Comparison of ENCODE assay signal across 28 cellular contexts in genomic region chr1:114479134-114479533, GRCh38. TPM values are rescaled to one million over a fixed set of nuclear protein-coding genes. Genes with fewer than 3 reads are reported as not detected.
DNase-seq lines count a peak whose midpoint lies in the region; ATAC-seq and FAIRE-seq lines count a peak whose summit lies in the region.
"Had no signal": no experiment of that assay in that cellular context is flagged by ENCODE, and none has a peak within 500 bp of the region (broad histone marks: within the 10 kb centered on the region; RNA-seq: fewer than 3 reads in every experiment).

No MANE protein-coding gene starts in this region.

- H3K27ac Mint-ChIP-seq in activated naive CD4-positive, alpha-beta T cell treated with anti-CD3 and anti-CD28 coated beads, Interleukin-2, amount 50 U/mL, for 24 hours: no peak overlapping the region
- no peak overlapping the region for H3K27ac Mint-ChIP-seq in activated naive CD4-positive, alpha-beta T cell treated with anti-CD3 and anti-CD28 coated beads, Interleukin-2, amount 10 ng/mL, durations not matched to agents 7 days and 5 days
- H3K27ac Mint-ChIP-seq in central memory CD8-positive, alpha-beta T cell (ENCODE audit: low read depth): peak overlapping the region; percentile 21
- H3K27ac Mint-ChIP-seq in naive thymus-derived CD4-positive, alpha-beta T cell: peak overlapping the region in 3 of 9 donors; percentile 34 to 85 (median 36)
- H3K27ac Mint-ChIP-seq: CD8-positive, alpha-beta T cell; GM23338 had no signal

- no peak overlapping the region for H3K27ac ChIP-seq in naive thymus-derived CD4-positive, alpha-beta T cell (ENCODE audit: low read depth, low read length)
- H3K27ac ChIP-seq: BLaER1, SK-N-MC had no signal

- H3K36me3 ChIP-seq in naive thymus-derived CD4-positive, alpha-beta T cell (ENCODE audit: control insufficient read depth in 2 of 3, insufficient read depth in 3 of 3, low read length in 3 of 3): no peaks in the 10 kb centered on the region

- intact Hi-C loops in naive thymus-derived CD4-positive, alpha-beta T cell (cut with micrococcal nuclease): no loop called here

- H3K4me1 Mint-ChIP-seq in activated naive CD4-positive, alpha-beta T cell treated with anti-CD3 and anti-CD28 coated beads, Interleukin-2, amount 50 U/mL, for 24 hours: peaks cover 75% of the 10 kb centered on the region
- peaks cover 37% of the 10 kb centered on the region for H3K4me1 Mint-ChIP-seq in activated naive CD4-positive, alpha-beta T cell treated with anti-CD3 and anti-CD28 coated beads, Interleukin-2, amount 10 ng/mL, durations not matched to agents 7 days and 5 days
- peaks cover 69% of the 10 kb centered on the region for H3K4me1 Mint-ChIP-seq in central memory CD8-positive, alpha-beta T cell
- H3K4me1 Mint-ChIP-seq in naive thymus-derived CD4-positive, alpha-beta T cell: peaks cover 43 to 82% (median 65%) of the 10 kb centered on the region in 7 donors

- no peaks in the 10 kb centered on the region for H3K27me3 Mint-ChIP-seq in activated naive CD4-positive, alpha-beta T cell treated with anti-CD3 and anti-CD28 coated beads, Interleukin-2, amount 50 U/mL, for 24 hours
- no peaks in the 10 kb centered on the region for H3K27me3 Mint-ChIP-seq in activated naive CD4-positive, alpha-beta T cell treated with anti-CD3 and anti-CD28 coated beads, Interleukin-2, amount 10 ng/mL, durations not matched to agents 7 days and 5 days
- H3K27me3 Mint-ChIP-seq in central memory CD8-positive, alpha-beta T cell: no peaks in the 10 kb centered on the region
- no peaks in the 10 kb centered on the region for H3K27me3 Mint-ChIP-seq in naive thymus-derived CD4-positive, alpha-beta T cell

- H3K4me1 ChIP-seq in naive thymus-derived CD4-positive, alpha-beta T cell (ENCODE audit: control insufficient read depth in 2 of 2, insufficient read depth in 2 of 2, low read length in 2 of 2): peaks cover 5 to 12% of the 10 kb centered on the region in 2 donors

- H3K36me3 Mint-ChIP-seq in activated naive CD4-positive, alpha-beta T cell treated with anti-CD3 and anti-CD28 coated beads, Interleukin-2, amount 50 U/mL, for 24 hours: peaks cover 18% of the 10 kb centered on the region
- peaks cover 29% of the 10 kb centered on the region for H3K36me3 Mint-ChIP-seq in activated naive CD4-positive, alpha-beta T cell treated with anti-CD3 and anti-CD28 coated beads, Interleukin-2, amount 10 ng/mL, durations not matched to agents 7 days and 5 days
- H3K36me3 Mint-ChIP-seq in central memory CD8-positive, alpha-beta T cell (ENCODE audit: insufficient read depth): peaks cover 3% of the 10 kb centered on the region
- H3K36me3 Mint-ChIP-seq in naive thymus-derived CD4-positive, alpha-beta T cell: peaks cover 10 to 32% (median 29%) of the 10 kb centered on the region in 5 donors

- POLR2A ChIA-PET in naive thymus-derived CD4-positive, alpha-beta T cell (lab: Charles Lee): no interaction called here

- FAIRE-seq in G401.6 (lab: Jason Lieb, UNC): peak; percentile 15
- no peak for FAIRE-seq in GM19239 (lab: Jason Lieb, UNC)
- FAIRE-seq: GM12892, HTR-8/SVneo, K562, RCC 7860 had no signal

- peaks cover 10% of the 10 kb centered on the region for H3K9me3 Mint-ChIP-seq in activated naive CD4-positive, alpha-beta T cell treated with anti-CD3 and anti-CD28 coated beads, Interleukin-2, amount 50 U/mL, for 24 hours
- H3K9me3 Mint-ChIP-seq in activated naive CD4-positive, alpha-beta T cell treated with anti-CD3 and anti-CD28 coated beads, Interleukin-2, amount 10 ng/mL, durations not matched to agents 7 days and 5 days: peaks cover 8% of the 10 kb centered on the region
- peaks cover 6% of the 10 kb centered on the region for H3K9me3 Mint-ChIP-seq in central memory CD8-positive, alpha-beta T cell
- peaks cover 0 to 23% (median 6%) of the 10 kb centered on the region in 11 donors for H3K9me3 Mint-ChIP-seq in naive thymus-derived CD4-positive, alpha-beta T cell

- H3K27me3 ChIP-seq in naive thymus-derived CD4-positive, alpha-beta T cell (ENCODE audit: control insufficient read depth in 2 of 2, insufficient read depth in 2 of 2, low read length in 2 of 2): no peaks in the 10 kb centered on the region
- H3K27me3 ChIP-seq: BLaER1 had no signal

- no peak overlapping the region for H3K4me3 ChIP-seq in naive thymus-derived CD4-positive, alpha-beta T cell (ENCODE audit: low read length)
- H3K4me3 ChIP-seq: GM23338, K562, SK-N-MC had no signal

- H3K4me3 Mint-ChIP-seq in activated naive CD4-positive, alpha-beta T cell treated with anti-CD3 and anti-CD28 coated beads, Interleukin-2, amount 50 U/mL, for 24 hours: peak overlapping the region; percentile 36
- no peak overlapping the region for H3K4me3 Mint-ChIP-seq in activated naive CD4-positive, alpha-beta T cell treated with anti-CD3 and anti-CD28 coated beads, Interleukin-2, amount 10 ng/mL, durations not matched to agents 7 days and 5 days
- peak overlapping the region; percentile 36 for H3K4me3 Mint-ChIP-seq in central memory CD8-positive, alpha-beta T cell
- H3K4me3 Mint-ChIP-seq in naive thymus-derived CD4-positive, alpha-beta T cell: peak overlapping the region in 6 of 10 donors; percentile 11 to 67 (median 19)
- H3K4me3 Mint-ChIP-seq: CD8-positive, alpha-beta T cell; GM23338 had no signal

- CTCF ChIA-PET in activated naive CD4-positive, alpha-beta T cell treated with anti-CD3 and anti-CD28 coated beads, Interleukin-2, amount 10 ng/mL, durations not matched to agents 7 days and 5 days (lab: Charles Lee): no interaction called here
- CTCF ChIA-PET in naive thymus-derived CD4-positive, alpha-beta T cell (lab: Charles Lee): no interaction called here

- no peak for ATAC-seq in central memory CD8-positive, alpha-beta T cell (replicated peaks; ENCODE audit: extremely low read depth, poor library complexity, severe bottlenecking)
- ATAC-seq in naive thymus-derived CD4-positive, alpha-beta T cell: no peak
- no peak for ATAC-seq in HG03025 (IDR thresholded peaks at IDR 0.05; ENCODE audit: low FRiP score, unreplicated experiment)
- ATAC-seq: CD8-positive, alpha-beta T cell; GM23338; K562 had no signal

- H3K9me3 ChIP-seq in naive thymus-derived CD4-positive, alpha-beta T cell (ENCODE audit: control insufficient read depth in 2 of 3, low read length in 3 of 3): no peaks in the 10 kb centered on the region

- no peak for DNase-seq in activated naive CD4-positive, alpha-beta T cell treated with anti-CD3 and anti-CD28 coated beads, Interleukin-2, amount 10 ng/mL, durations not matched to agents 7 days and 5 days
- no peak for DNase-seq in central memory CD8-positive, alpha-beta T cell (ENCODE audit: low spot score in 2 of 2)
- no peak for DNase-seq in naive thymus-derived CD4-positive, alpha-beta T cell
- DNase-seq in NCI-H1048 (lab: John Stamatoyannopoulos, UW): no peak
- no peak for DNase-seq in GM19239 (ENCODE audit: insufficient read length, low spot score)
- DNase-seq: 8988T; ACHN; CD8-positive, alpha-beta T cell; DMS79 treated with DMSO at 0.1 percent for 48 hours; HCEC 1CT; Kasumi-1; NCI-H1105; NCI-H1436 treated with DMSO at 0.1 percent for 48 hours; NCI-H187 treated with DMSO at 0.1 percent for 48 hours; NCI-H2171 treated with DMSO at 0.1 percent for 48 hours; NCI-H345; NCI-H510A treated with DMSO at 0.1 percent for 48 hours; SIG-M5 had no signal

RNA-seq across cellular contexts. Expression of gene TRIM33, which starts 31.9 kb away (rescaled TPM):
- total RNA-seq in naive thymus-derived CD4-positive, alpha-beta T cell: 10 to 100 TPM; 43.8 to 57.6 (median 51.1) TPM
- 10 to 100 TPM; 28.7 to 45.4 TPM for polyA plus RNA-seq in naive thymus-derived CD4-positive, alpha-beta T cell
